8 cellular contexts compared by ENCODE assay signal in genomic region chr7:150974468-150975391, GRCh38.
DNase-seq lines count a peak whose midpoint lies in the region; ATAC-seq and TF ChIP-seq lines count a peak whose summit lies in the region.

No MANE protein-coding gene starts in this region.

- peak overlapping the region; percentile 54 for H3K4me2 ChIP-seq in SU-DHL-6 (ENCODE audit: low read depth, low read length, poor library complexity, severe bottlenecking)

- H3K27me3 ChIP-seq in HUES6 (ENCODE audit: control insufficient read depth, insufficient read depth, low read length) (peaks cover 48% of the 10 kb centered on the region), SU-DHL-6 (ENCODE audit: low read length) (no peaks in the 10 kb centered on the region), iPS-18a (ENCODE audit: control insufficient read depth, insufficient read depth, low read length) (peaks cover 30% of the 10 kb centered on the region)

- DNase-seq in stimulated activated CD4-positive, alpha-beta T cell treated with anti-CD3 and anti-CD28 coated beads, Interleukin-12 subunit alpha, Interleukin-12 subunit beta, amount 100 ng/mL, for 48 hours (ENCODE audit: low read depth in 2 of 3, low spot score in 1 of 3) = peak; percentile 46 to 66 (median 63)
- DNase-seq in HPDE6-E6E7 (ENCODE audit: extremely low spot score) = no peak

- H2AFZ ChIP-seq in SU-DHL-6 (ENCODE audit: low read depth, low read length, severe bottlenecking) = no peak overlapping the region

- peak; percentile 48 for ATAC-seq in GM19328 (IDR thresholded peaks at IDR 0.05; ENCODE audit: unreplicated experiment)

- no peaks in the 10 kb centered on the region for H3K9me2 ChIP-seq in SU-DHL-6 (replicated peaks; ENCODE audit: insufficient read depth, low read length)

- TF ChIP-seq CTCF in C4-2B (conservative IDR thresholded peaks at IDR 0.05) (no peak; the same call in 1 of the 2 replicates), SU-DHL-6 (IDR thresholded peaks at IDR 0.05; ENCODE audit: insufficient read depth, low read length, poor library complexity, severe bottlenecking) (peak; percentile 24)

- H3K9ac ChIP-seq in HUES6 (ENCODE audit: low read length) = peak overlapping the region; percentile 46
- H3K9ac ChIP-seq in SU-DHL-6 (ENCODE audit: low read length) = peak overlapping the region; percentile 31; the same call in 1 of the 2 replicates
- H3K9ac ChIP-seq in iPS-18a (ENCODE audit: low read length) = no peak overlapping the region

- H4K20me1 ChIP-seq in SU-DHL-6 (ENCODE audit: low read depth, low read length) = no peaks in the 10 kb centered on the region

- H3K36me3 ChIP-seq in HUES6 (ENCODE audit: control insufficient read depth, insufficient read depth, low read length) (no peaks in the 10 kb centered on the region), SU-DHL-6 (ENCODE audit: low read length) (no peaks in the 10 kb centered on the region), iPS-18a (ENCODE audit: control insufficient read depth, low read depth, low read length) (no peaks in the 10 kb centered on the region)

- peaks cover 57% of the 10 kb centered on the region for H3K4me1 ChIP-seq in HUES6 (ENCODE audit: control insufficient read depth, insufficient read depth, low read length)
- peaks cover 34% of the 10 kb centered on the region for H3K4me1 ChIP-seq in iPS-18a (ENCODE audit: control insufficient read depth, low read depth, low read length)

- H3K9me3 ChIP-seq in HUES6 (ENCODE audit: control insufficient read depth, insufficient read depth, low read depth, low read length) = no peaks in the 10 kb centered on the region
- H3K9me3 ChIP-seq in SU-DHL-6 (ENCODE audit: insufficient read depth, low read length) = no peaks in the 10 kb centered on the region
- H3K9me3 ChIP-seq in iPS-18a (ENCODE audit: control insufficient read depth, low read depth, low read length) = no peaks in the 10 kb centered on the region

- H3K27ac ChIP-seq in C4-2B (peak overlapping the region; percentile 71), HUES6 (ENCODE audit: low read depth, low read length) (no peak overlapping the region), SU-DHL-6 (ENCODE audit: low read depth, low read length) (no peak overlapping the region), angular gyrus (ENCODE audit: low read depth, low read length) (peak overlapping the region; percentile 84), iPS-18a (ENCODE audit: low read length) (no peak overlapping the region)

- H3F3A ChIP-seq in SU-DHL-6 (ENCODE audit: insufficient read depth) = no peaks in the 10 kb centered on the region

- H3K79me2 ChIP-seq in SU-DHL-6 (ENCODE audit: insufficient read depth, low read length) = no peaks in the 10 kb centered on the region

- H3K4me3 ChIP-seq in HUES6 (ENCODE audit: low read depth, low read length) = peak overlapping the region; percentile 97
- H3K4me3 ChIP-seq in SU-DHL-6 (ENCODE audit: insufficient read depth, low read length, poor library complexity, severe bottlenecking) = peak overlapping the region; percentile 35
- H3K4me3 ChIP-seq in iPS-18a (ENCODE audit: low read length) = peak overlapping the region; percentile 67

Comparison
In these comparisons a context has a peak if more than half of its experiments do, and no peak if none do; other contexts are left out.
1. H3K27ac ChIP-seq: peak in C4-2B (single experiment) and angular gyrus (single experiment); none in HUES6 (single experiment), SU-DHL-6 (single experiment) and iPS-18a (single experiment).
2. H3K4me3 ChIP-seq: peak in every context shown above with its lines; median percentile 97 in HUES6; 67 in iPS-18a; 35 in SU-DHL-6.